8 cellular contexts compared by ENCODE assay signal in genomic region chr7:105806592-105807266, GRCh38.
DNase-seq lines count a peak whose midpoint lies in the region; ATAC-seq and TF ChIP-seq lines count a peak whose summit lies in the region.

No MANE protein-coding gene starts in this region.

- H3K9me3 Mint-ChIP-seq in activated T-cell treated with anti-CD3 and anti-CD28 coated beads, Interleukin-2, amount 50 U/mL, for 72 hours, result no peaks in the 10 kb centered on the region
- H3K9me3 Mint-ChIP-seq in osteocyte (ENCODE audit: unreplicated experiment), result no peaks in the 10 kb centered on the region

- H3K27me3 Mint-ChIP-seq in activated T-cell treated with anti-CD3 and anti-CD28 coated beads, Interleukin-2, amount 50 U/mL, for 72 hours (ENCODE audit: low read depth), result peaks cover 20% of the 10 kb centered on the region
- no peaks in the 10 kb centered on the region for H3K27me3 Mint-ChIP-seq in osteocyte (ENCODE audit: unreplicated experiment)

- no peaks in the 10 kb centered on the region for H3F3A ChIP-seq in PC-3 (ENCODE audit: low read length, unreplicated experiment)

- ATAC-seq in DND-41 (ENCODE audit: insufficient read depth, low read depth), result peak; percentile 62; the same call in 1 of the 3 replicates
- peak; percentile 91 for ATAC-seq in PC-3
- peak; percentile 59 to 63 for ATAC-seq in activated T-cell treated with anti-CD3 and anti-CD28 coated beads, Interleukin-2, amount 50 U/mL, for 72 hours (replicated peaks in 1 of 2)

- CTCF ChIA-PET in PC-3 (lab: Charles Lee), result interaction anchor here (0.6 to 0.7 kb wide), 2 partner anchors 41 to 1485 kb away, joined by 3 to 7 read pairs; no protein-coding TSS in a partner anchor

- H3K27ac ChIP-seq in DND-41 (ENCODE audit: low read length) (no peak overlapping the region), PC-3 (ENCODE audit: low read length) (peak overlapping the region; percentile 63), hepatocyte (no peak overlapping the region)

- H2AFZ ChIP-seq in DND-41 (ENCODE audit: low read depth, low read length), result no peak overlapping the region
- 0 out of 2 replicates have a peak overlapping the region, but pooled peaks have one; percentile 36 for H2AFZ ChIP-seq in PC-3 (ENCODE audit: low read length)
- no peak overlapping the region for H2AFZ ChIP-seq in hepatocyte

- peaks cover 0 to 3% of the 10 kb centered on the region in 2 donors for H3K36me3 Mint-ChIP-seq in activated T-cell treated with anti-CD3 and anti-CD28 coated beads, Interleukin-2, amount 50 U/mL, for 72 hours (ENCODE audit: insufficient read depth in 2 of 2)
- H3K36me3 Mint-ChIP-seq in osteocyte (ENCODE audit: unreplicated experiment), result peaks cover 2% of the 10 kb centered on the region

- peaks cover 68% of the 10 kb centered on the region for H3K4me1 Mint-ChIP-seq in activated T-cell treated with anti-CD3 and anti-CD28 coated beads, Interleukin-2, amount 50 U/mL, for 72 hours (ENCODE audit: low read depth)
- peaks cover 27% of the 10 kb centered on the region for H3K4me1 Mint-ChIP-seq in osteocyte (ENCODE audit: unreplicated experiment)

- H3K9ac ChIP-seq in DND-41 (ENCODE audit: low read depth, low read length), result no peak overlapping the region
- peak overlapping the region; percentile 46 for H3K9ac ChIP-seq in PC-3 (ENCODE audit: low read length)

- no peaks in the 10 kb centered on the region for H3K4me1 ChIP-seq in DND-41 (ENCODE audit: insufficient read depth, low read length)
- H3K4me1 ChIP-seq in PC-3 (ENCODE audit: insufficient read depth, low read length), result peaks cover 37% of the 10 kb centered on the region
- peaks cover 12% of the 10 kb centered on the region for H3K4me1 ChIP-seq in hepatocyte (ENCODE audit: insufficient read depth)

- WGBS in hepatocyte (ENCODE audit: low lambda C conversion rate, missing lambda C conversion rate), result 62% methylated on average over 4 of the region's 4 CpGs

- DNase-seq in DND-41 (no peak), HCEC 1CT (peak; percentile 74), PC-3 (peak; percentile 77), hepatocyte (ENCODE audit: low spot score) (peak; percentile 49), NCI-H2227 treated with DMSO at 0.1 percent for 48 hours (lab: John Stamatoyannopoulos, UW) (no peak), osteocyte (ENCODE audit: extremely low spot score, unreplicated experiment) (no peak)
- peak; percentile 67 to 79 for DNase-seq in activated T-cell treated with anti-CD3 and anti-CD28 coated beads, Interleukin-2, amount 50 U/mL, for 72 hours
- peak; percentile 29 to 32 for DNase-seq in stimulated activated CD8-positive, alpha-beta memory T cell treated with anti-CD3 and anti-CD28 coated beads, Interleukin-7, amount 100 ng/mL, for 1 hour (ENCODE audit: low read depth in 2 of 2)

- H3K79me2 ChIP-seq in DND-41 (ENCODE audit: insufficient read depth, low read length), result no peaks in the 10 kb centered on the region
- H3K79me2 ChIP-seq in PC-3 (ENCODE audit: low read length), result no peaks in the 10 kb centered on the region
- H3K79me2 ChIP-seq in hepatocyte, result peaks cover 4% of the 10 kb centered on the region

- H3K36me3 ChIP-seq in DND-41 (ENCODE audit: insufficient read depth, low read length) (no peaks in the 10 kb centered on the region), PC-3 (ENCODE audit: low read depth, low read length) (no peaks in the 10 kb centered on the region), hepatocyte (replicated peaks; ENCODE audit: insufficient read depth, low read depth) (no peaks in the 10 kb centered on the region)

- H3K9me3 ChIP-seq in DND-41 (ENCODE audit: insufficient read depth, low read length, severe bottlenecking) (no peaks in the 10 kb centered on the region), PC-3 (ENCODE audit: low read length) (no peaks in the 10 kb centered on the region), hepatocyte (ENCODE audit: low read depth) (no peaks in the 10 kb centered on the region)

- H3K27me3 ChIP-seq in DND-41 (ENCODE audit: insufficient read depth, low read length, poor library complexity) (no peaks in the 10 kb centered on the region), PC-3 (ENCODE audit: low read length) (no peaks in the 10 kb centered on the region), hepatocyte (no peaks in the 10 kb centered on the region)

- no peaks in the 10 kb centered on the region for H4K20me1 ChIP-seq in DND-41 (ENCODE audit: insufficient read depth, low read length)
- H4K20me1 ChIP-seq in PC-3 (ENCODE audit: low read length), result no peaks in the 10 kb centered on the region
- no peaks in the 10 kb centered on the region for H4K20me1 ChIP-seq in hepatocyte (ENCODE audit: insufficient read depth, poor library complexity, severe bottlenecking)

- BruUV-seq in PC-3 (replicated peaks; lab: Mats Ljungman, UMichigan), result no TSS peak

- POLR2A ChIA-PET in PC-3 (lab: Charles Lee; ENCODE audit: unreplicated experiment), result interaction anchor here (0.5 kb wide), 1 partner anchor 15 kb away, joined by 4 read pairs; no protein-coding TSS in a partner anchor

- H3K27ac Mint-ChIP-seq in activated T-cell treated with anti-CD3 and anti-CD28 coated beads, Interleukin-2, amount 50 U/mL, for 72 hours, result no peak overlapping the region
- H3K27ac Mint-ChIP-seq in osteocyte (ENCODE audit: unreplicated experiment), result no peak overlapping the region

- H3K4me2 ChIP-seq in DND-41 (ENCODE audit: insufficient read depth, low read length) (no peak overlapping the region), PC-3 (ENCODE audit: low read length) (peak overlapping the region; percentile 35; the same call in 1 of the 2 replicates), hepatocyte (no peak overlapping the region)

- H3K4me3 Mint-ChIP-seq in activated T-cell treated with anti-CD3 and anti-CD28 coated beads, Interleukin-2, amount 50 U/mL, for 72 hours, result peak overlapping the region; percentile 53 to 59
- no peak overlapping the region for H3K4me3 Mint-ChIP-seq in osteocyte (ENCODE audit: unreplicated experiment)

- TF ChIP-seq CTCF in DND-41 (IDR thresholded peaks at IDR 0.05; ENCODE audit: borderline replicate concordance, extremely low read depth, low read length, poor library complexity, severe bottlenecking) (no peak), PC-3 (conservative IDR thresholded peaks at IDR 0.05; ENCODE audit: low read depth, low read length) (no peak), hepatocyte (IDR thresholded peaks at IDR 0.05; ENCODE audit: poor library complexity) (no peak), osteocyte (IDR thresholded peaks at IDR 0.05) (no peak)

- intact Hi-C loops in PC-3 (cut with micrococcal nuclease), result no loop called here

- H3K4me3 ChIP-seq in DND-41 (ENCODE audit: low read depth in 1 of 2, low read length in 2 of 2) (no peak overlapping the region), PC-3 (ENCODE audit: low read length) (no peak overlapping the region), hepatocyte (no peak overlapping the region)

- H3K9me2 ChIP-seq in PC-3 (replicated peaks; ENCODE audit: low read length) (no peaks in the 10 kb centered on the region), hepatocyte (replicated peaks; ENCODE audit: insufficient read depth) (no peaks in the 10 kb centered on the region)

Comparison
In these comparisons a context has a peak if more than half of its experiments do, and no peak if none do; other contexts are left out.
1. DNase-seq: peak in HCEC 1CT (single experiment), PC-3 (single experiment), activated T-cell treated with anti-CD3 and anti-CD28 coated beads, Interleukin-2, amount 50 U/mL, for 72 hours (2 of 2), hepatocyte (single experiment) and stimulated activated CD8-positive, alpha-beta memory T cell treated with anti-CD3 and anti-CD28 coated beads, Interleukin-7, amount 100 ng/mL, for 1 hour (2 of 2); none in DND-41 (single experiment), NCI-H2227 treated with DMSO at 0.1 percent for 48 hours (single experiment) and osteocyte (single experiment).
2. Peak in every context shown above with its lines, with median percentiles within 50 percentile points of each other: ATAC-seq.